8 cellular contexts compared by ENCODE assay signal in genomic region chr6:130872250-130873095, GRCh38. TPM values are rescaled to one million over a fixed set of nuclear protein-coding genes. Genes with fewer than 3 reads are reported as not detected.
DNase-seq lines count a peak whose midpoint lies in the region; ATAC-seq, FAIRE-seq and TF ChIP-seq lines count a peak whose summit lies in the region.

No MANE protein-coding gene starts in this region.

- intact Hi-C loops in posterior cingulate gyrus (cut with DNase I): loop anchor here (1.0 kb wide), 1 partner anchor 550 kb away; no protein-coding TSS in a partner anchor
- intact Hi-C loops in uterus (cut with DNase I; ENCODE audit: low total_unique reads): no loop called here

- no peaks in the 10 kb centered on the region for H3K36me3 ChIP-seq in uterus

- ATAC-seq in HG03460 (IDR thresholded peaks at IDR 0.05; ENCODE audit: unreplicated experiment): peak; percentile 80

- no peaks in the 10 kb centered on the region for H3K27me3 ChIP-seq in uterus

- H3K4me1 ChIP-seq in uterus: no peaks in the 10 kb centered on the region

- no peak overlapping the region for H3K27ac ChIP-seq in uterus

- peak; percentile 68 to 86 (median 76) for TF ChIP-seq CTCF in uterus (IDR thresholded peaks at IDR 0.05)

- DNase-seq in A172 (ENCODE audit: low spot score): peak; percentile 55
- DNase-seq in GM12892 (ENCODE audit: insufficient read length): no peak
- peak; percentile 54 for DNase-seq in RPMI7951 (ENCODE audit: low read depth)
- peak; percentile 54 for DNase-seq in activated T-helper 9 cell treated with anti-CD3 and anti-CD28 coated beads, Interleukin-2, amount 50 U/mL, for 16 hours (ENCODE audit: low read depth)
- DNase-seq in glomerular endothelial cell (ENCODE audit: extremely low read depth, low read depth, low spot score): peak; percentile 16
- DNase-seq in posterior cingulate gyrus: peak; percentile 58 to 96 (median 81)
- DNase-seq in uterus: peak; percentile 67 to 73

- H3K9me3 ChIP-seq in uterus: no peaks in the 10 kb centered on the region

- TF ChIP-seq POLR2A in GM12892 (IDR thresholded peaks at IDR 0.05; ENCODE audit: low read depth, low read length) (no peak), uterus (IDR thresholded peaks at IDR 0.05) (no peak)

- H3K4me3 ChIP-seq in uterus: no peak overlapping the region

- peak; percentile 73 for FAIRE-seq in GM12892 (lab: Jason Lieb, UNC)

RNA-seq across cellular contexts. Expression of gene SMLR1, which starts 45.3 kb away (rescaled TPM):
- total RNA-seq in A172 (2014; rRNA removed; shearing (Covaris generic)): not detected in 2 replicates
- polyA plus RNA-seq in GM12892 (2012; ENCODE audit: missing spikeins): not detected
- total RNA-seq in RPMI7951 (2014; rRNA removed; shearing (Covaris generic)): not detected in 2 replicates
- total RNA-seq in glomerular endothelial cell: not detected in 2 replicates
- not detected for total RNA-seq in uterus
